In genomic region chr17:76924345-76925332, GRCh38 we compare ENCODE assay signal across 26 cellular contexts. TPM values are rescaled to one million over a fixed set of nuclear protein-coding genes. Genes with fewer than 3 reads are reported as not detected.
A peak's percentile ranks its signal among the peaks of the same experiment; 100 is the strongest.
DNase-seq lines count a peak whose midpoint lies in the region; ATAC-seq and TF ChIP-seq lines count a peak whose summit lies in the region.
"Had no signal": no experiment of that assay in that cellular context is flagged by ENCODE, and none has a peak within 500 bp of the region (broad histone marks: within the 10 kb centered on the region; RNA-seq: fewer than 3 reads in every experiment).

No MANE protein-coding gene starts in this region.

- DNase-seq in activated CD4-positive, alpha-beta T cell treated with anti-CD3 and anti-CD28 coated beads for 48 hours: peak; percentile 10
- no peak for DNase-seq in activated CD4-positive, alpha-beta T cell treated with anti-CD3 and anti-CD28 coated beads, Interleukin-2, amount 50 U/mL, for 1 hour
- peak; percentile 23 for DNase-seq in MG63
- DNase-seq in T-helper 17 cell: no peak
- peak; percentile 73 for DNase-seq in osteoblast (ENCODE audit: insufficient read length, low spot score, missing footprints)
- no peak for DNase-seq in activated T-cell treated with anti-CD3 and anti-CD28 coated beads, Interleukin-2, amount 50 U/mL, for 4 hours
- DNase-seq: activated CD4-positive, alpha-beta memory T cell treated with anti-CD3 and anti-CD28 coated beads for 36 hours; activated gamma-delta T cell treated with Interleukin-2 at 50 U/mL for 16 hours; CD4-positive, CD25-positive, alpha-beta regulatory T cell; DND-41; HCEC 1CT; kidney glomerular epithelial cell; NCI-H1105; NCI-H2081; NCI-H524 treated with DMSO at 0.1 percent for 48 hours; nephron progenitor cell; sigmoid colon; stomach; T1000; tibial artery had no signal

- H3K36me3 ChIP-seq in MG63 (no peaks in the 10 kb centered on the region), osteoblast (ENCODE audit: insufficient read depth, low read length) (no peaks in the 10 kb centered on the region), gastroesophageal sphincter (no peaks in the 10 kb centered on the region)
- H3K36me3 ChIP-seq: sigmoid colon, stomach, tibial artery had no signal

- H3K4me3 Mint-ChIP-seq in T-helper 17 cell: no peak overlapping the region
- no peak overlapping the region for H3K4me3 Mint-ChIP-seq in activated T-cell treated with anti-CD3 and anti-CD28 coated beads, Interleukin-2, amount 50 U/mL, for 4 hours
- H3K4me3 Mint-ChIP-seq: activated CD4-positive, alpha-beta memory T cell treated with anti-CD3 and anti-CD28 coated beads for 36 hours; brain; nephron progenitor cell; WTC11 had no signal

- no peak for TF ChIP-seq POLR2A in gastroesophageal sphincter (IDR thresholded peaks at IDR 0.05)

- H3K27ac ChIP-seq in osteoblast (ENCODE audit: low read depth, low read length) (no peak overlapping the region), gastroesophageal sphincter (no peak overlapping the region)
- H3K27ac ChIP-seq: epithelial cell of prostate, sigmoid colon, stomach, tibial artery had no signal

- WGBS in gastroesophageal sphincter (ENCODE audit: low coverage in 1 of 2), 2 donors: 67% methylated on average over 1 of the region's 32 CpGs; no CpG with 5 or more reads in 1 of the 2 donors

- H2AFZ ChIP-seq in osteoblast (ENCODE audit: low read length): no peak overlapping the region

- H3K36me3 Mint-ChIP-seq in T-helper 17 cell (ENCODE audit: low read depth): no peaks in the 10 kb centered on the region
- no peaks in the 10 kb centered on the region for H3K36me3 Mint-ChIP-seq in activated T-cell treated with anti-CD3 and anti-CD28 coated beads, Interleukin-2, amount 50 U/mL, for 4 hours (ENCODE audit: insufficient read depth)
- H3K36me3 Mint-ChIP-seq: activated CD4-positive, alpha-beta memory T cell treated with anti-CD3 and anti-CD28 coated beads for 36 hours; CD4-positive, CD25-positive, alpha-beta regulatory T cell; WTC11 had no signal

- H3K4me1 ChIP-seq in osteoblast (ENCODE audit: insufficient read depth, low read length) (no peaks in the 10 kb centered on the region), gastroesophageal sphincter (peaks cover 0 to 10% (median 4%) of the 10 kb centered on the region in 3 donors)
- H3K4me1 ChIP-seq: stomach had no signal

- H3K79me2 ChIP-seq in osteoblast (ENCODE audit: insufficient read depth, low read length): no peaks in the 10 kb centered on the region

- TF ChIP-seq EP300 in gastroesophageal sphincter (IDR thresholded peaks at IDR 0.05): no peak

- H3K4me2 ChIP-seq in osteoblast (ENCODE audit: insufficient read depth, low read length): no peak overlapping the region

- H3K4me3 ChIP-seq in MG63 (no peak overlapping the region), osteoblast (ENCODE audit: insufficient read depth, low read length) (no peak overlapping the region), gastroesophageal sphincter (no peak overlapping the region)
- H3K4me3 ChIP-seq: lung, sigmoid colon, stomach, tibial artery had no signal

- no peaks in the 10 kb centered on the region for H4K20me1 ChIP-seq in osteoblast (ENCODE audit: insufficient read depth, low read length)

- H3K9me3 ChIP-seq in MG63: no peaks in the 10 kb centered on the region
- H3K9me3 ChIP-seq in T-helper 17 cell (ENCODE audit: control insufficient read depth, low read length, poor library complexity, severe bottlenecking): no peaks in the 10 kb centered on the region
- H3K9me3 ChIP-seq in osteoblast (ENCODE audit: low read depth, low read length): no peaks in the 10 kb centered on the region
- no peaks in the 10 kb centered on the region for H3K9me3 ChIP-seq in gastroesophageal sphincter
- H3K9me3 ChIP-seq: sigmoid colon, stomach, tibial artery had no signal

- no peak for ATAC-seq in T-helper 17 cell
- no peak for ATAC-seq in activated T-cell treated with anti-CD3 and anti-CD28 coated beads, Interleukin-2, amount 50 U/mL, for 4 hours
- no peak for ATAC-seq in gastroesophageal sphincter
- ATAC-seq in GM21786 (IDR thresholded peaks at IDR 0.05; ENCODE audit: unreplicated experiment): no peak
- ATAC-seq: WTC11 had no signal

- H3K4me1 Mint-ChIP-seq in T-helper 17 cell: peaks cover 4% of the 10 kb centered on the region
- no peaks in the 10 kb centered on the region for H3K4me1 Mint-ChIP-seq in activated T-cell treated with anti-CD3 and anti-CD28 coated beads, Interleukin-2, amount 50 U/mL, for 4 hours (ENCODE audit: low read depth)

- no peak for TF ChIP-seq CTCF in osteoblast (IDR thresholded peaks at IDR 0.05; ENCODE audit: extremely low read depth, low read depth, low read length)
- no peak for TF ChIP-seq CTCF in gastroesophageal sphincter (IDR thresholded peaks at IDR 0.05)

- peak overlapping the region; percentile 70 for H3K27ac Mint-ChIP-seq in T-helper 17 cell
- H3K27ac Mint-ChIP-seq: activated CD4-positive, alpha-beta memory T cell treated with anti-CD3 and anti-CD28 coated beads for 36 hours; CD4-positive, CD25-positive, alpha-beta regulatory T cell; nephron progenitor cell; WTC11 had no signal

- H3K27me3 ChIP-seq in MG63 (no peaks in the 10 kb centered on the region), osteoblast (ENCODE audit: insufficient read depth, low read length) (peaks cover 5% of the 10 kb centered on the region), gastroesophageal sphincter (peaks cover 56% of the 10 kb centered on the region)

- H3K9me3 Mint-ChIP-seq in activated T-cell treated with anti-CD3 and anti-CD28 coated beads, Interleukin-2, amount 50 U/mL, for 4 hours: no peaks in the 10 kb centered on the region
- H3K9me3 Mint-ChIP-seq: activated CD4-positive, alpha-beta memory T cell treated with anti-CD3 and anti-CD28 coated beads for 36 hours; brain; CD4-positive, CD25-positive, alpha-beta regulatory T cell; nephron progenitor cell; WTC11 had no signal

- peaks cover 18% of the 10 kb centered on the region for H3K27me3 Mint-ChIP-seq in T-helper 17 cell
- peaks cover 7% of the 10 kb centered on the region for H3K27me3 Mint-ChIP-seq in activated T-cell treated with anti-CD3 and anti-CD28 coated beads, Interleukin-2, amount 50 U/mL, for 4 hours (ENCODE audit: low read depth)
- H3K27me3 Mint-ChIP-seq: activated CD4-positive, alpha-beta memory T cell treated with anti-CD3 and anti-CD28 coated beads for 36 hours had no signal

RNA-seq across cellular contexts. Expression of gene MGAT5B, which starts 56.4 kb away (rescaled TPM):
- 2.4 and 3.3 TPM in 2 replicates for total RNA-seq in MG63 (2014; rRNA removed; shearing (Covaris generic); ENCODE audit: low replicate concordance)
- total RNA-seq in T-helper 17 cell (1 to 10 TPM in 1 of 2 donors, under 1 TPM in 1; 0.55 to 1.4 TPM), osteoblast (0.36 and 0.59 TPM in 2 replicates), gastroesophageal sphincter (under 1 TPM; 0.12 to 0.81 (median 0.29) TPM)
- total RNA-seq in activated T-cell treated with anti-CD3 and anti-CD28 coated beads, Interleukin-2, amount 50 U/mL, for 4 hours: under 1 TPM; 0.18 to 0.41 (median 0.21) TPM
- total RNA-seq: CD4-positive, CD25-positive, alpha-beta regulatory T cell had no signal

Comparison
In these comparisons a context has a peak if more than half of its experiments do, and no peak if none do; other contexts are left out.
1. DNase-seq: peak in activated CD4-positive, alpha-beta T cell treated with anti-CD3 and anti-CD28 coated beads for 48 hours (single experiment), MG63 (single experiment) and osteoblast (single experiment); none in activated CD4-positive, alpha-beta T cell treated with anti-CD3 and anti-CD28 coated beads, Interleukin-2, amount 50 U/mL, for 1 hour (single experiment), T-helper 17 cell (0 of 3) and activated T-cell treated with anti-CD3 and anti-CD28 coated beads, Interleukin-2, amount 50 U/mL, for 4 hours (single experiment).